In genomic region chr10:77506517-77506916, GRCh38 we compare ENCODE assay signal across 1 cellular context.
TF ChIP-seq lines count a peak whose summit lies in the region.

No MANE protein-coding gene starts in this region.

TF ChIP-seq in HepG2, 621 proteins besides CTCF, POLR2A, EP300 and RAD21:
- TF ChIP-seq ZNF800 (CRISPR knock-in tag; IDR thresholded peaks at IDR 0.05) (no peak), MAF1 (CRISPR knock-in tag; IDR thresholded peaks at IDR 0.05; ENCODE audit: borderline replicate concordance) (no peak), CAMTA2 (CRISPR knock-in tag; IDR thresholded peaks at IDR 0.05; ENCODE audit: borderline replicate concordance) (no peak), PHF21A (CRISPR knock-in tag; IDR thresholded peaks at IDR 0.05) (no peak), ZNF564 (CRISPR knock-in tag; IDR thresholded peaks at IDR 0.05) (no peak)
